ENCODE assay signal across 1 cellular context in the genomic region with DNA sequence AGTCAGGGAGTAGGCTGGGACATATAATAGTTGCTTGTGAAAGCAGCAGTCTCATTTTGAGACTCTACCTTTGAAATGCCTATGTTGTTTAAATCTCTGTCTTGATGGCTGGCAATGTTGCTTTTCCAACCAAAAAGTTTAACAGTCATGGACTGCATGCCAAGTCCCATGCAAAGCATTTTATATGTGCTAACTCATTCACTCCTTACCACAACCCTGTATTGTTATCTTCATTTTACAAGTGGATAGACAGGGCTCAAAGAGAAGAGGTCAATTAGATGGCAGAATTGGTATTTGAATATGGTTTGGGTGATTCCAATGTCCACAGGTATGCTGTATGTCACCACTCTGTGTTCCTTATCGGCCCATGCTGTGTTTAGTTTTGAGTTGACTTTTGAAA.
TF ChIP-seq lines count a peak whose summit lies in the region.

No MANE protein-coding gene starts in this region.

TF ChIP-seq in IMR-90, 13 proteins besides CTCF, POLR2A, EP300 and RAD21 (continued from another document):
- no peak for TF ChIP-seq USF2 (IDR thresholded peaks at IDR 0.05; ENCODE audit: low read depth, low read length)
